1 cellular context compared by ENCODE assay signal in genomic region chr2:159584796-159585195, GRCh38.
TF ChIP-seq lines count a peak whose summit lies in the region.

No MANE protein-coding gene starts in this region.

TF ChIP-seq in HepG2, 621 proteins besides CTCF, POLR2A, EP300 and RAD21 (continued from another document):
- no peak for TF ChIP-seq STAT6 (CRISPR knock-in tag; IDR thresholded peaks at IDR 0.05; ENCODE audit: borderline replicate concordance)
